In genomic region chr16:53771655-53772497, GRCh38 we compare ENCODE assay signal across 26 cellular contexts.
DNase-seq lines count a peak whose midpoint lies in the region; FAIRE-seq and TF ChIP-seq lines count a peak whose summit lies in the region.
"Had no signal": no experiment of that assay in that cellular context is flagged by ENCODE, and none has a peak within 500 bp of the region (broad histone marks: within the 10 kb centered on the region; RNA-seq: fewer than 3 reads in every experiment).

No MANE protein-coding gene starts in this region.

- no peaks in the 10 kb centered on the region for H3K27me3 ChIP-seq in BLaER1 treated with 17β-estradiol and CSF1 and Interleukin-3, amounts not matched to agents 10 nM and 100 nM
- no peaks in the 10 kb centered on the region for H3K27me3 ChIP-seq in small intestine (ENCODE audit: control insufficient read depth in 2 of 2, insufficient read depth in 2 of 2, low read length in 2 of 2)
- H3K27me3 ChIP-seq: MG63, testis, uterus had no signal

- H3K27ac ChIP-seq in BLaER1 treated with 17β-estradiol and CSF1 and Interleukin-3, amounts not matched to agents 10 nM and 100 nM, result peak overlapping the region in 3 of 11 experiments; percentile 5 to 34 (median 33); a peak in 4 of 22 replicates
- no peak overlapping the region for H3K27ac ChIP-seq in small intestine (ENCODE audit: low read depth in 1 of 2, low read length in 1 of 2)
- H3K27ac ChIP-seq: testis had no signal

- H3K9me3 ChIP-seq in BLaER1 treated with 17β-estradiol and CSF1 and Interleukin-3, amounts not matched to agents 10 nM and 100 nM (replicated peaks in 1 of 11), result no peaks in the 10 kb centered on the region
- no peaks in the 10 kb centered on the region for H3K9me3 ChIP-seq in small intestine (ENCODE audit: control insufficient read depth, low read depth)
- H3K9me3 ChIP-seq: MG63, testis, uterus had no signal

- FAIRE-seq in small intestine (lab: Jason Lieb, UNC), result no peak
- FAIRE-seq: endothelial cell of umbilical vein had no signal

- peaks cover 69 to 87% (median 76%) of the 10 kb centered on the region in 10 experiments for H3K4me1 ChIP-seq in BLaER1 treated with 17β-estradiol and CSF1 and Interleukin-3, amounts not matched to agents 10 nM and 100 nM
- peaks cover 4 to 13% of the 10 kb centered on the region in 2 donors for H3K4me1 ChIP-seq in small intestine (ENCODE audit: control insufficient read depth in 2 of 2, insufficient read depth in 1 of 2, low read depth in 1 of 2, low read length in 1 of 2)

- peak overlapping the region; percentile 58 to 88 (median 76) for H3K4me2 ChIP-seq in BLaER1 treated with 17β-estradiol and CSF1 and Interleukin-3, amounts not matched to agents 10 nM and 100 nM

- 66 to 68% (median 68%) methylated on average over 9 of the region's 9 CpGs for WGBS in small intestine, 3 donors

- no peaks in the 10 kb centered on the region for H3K36me3 ChIP-seq in BLaER1 treated with 17β-estradiol and CSF1 and Interleukin-3, amounts not matched to agents 10 nM and 100 nM
- no peaks in the 10 kb centered on the region for H3K36me3 ChIP-seq in small intestine (ENCODE audit: control insufficient read depth in 2 of 2, insufficient read depth in 2 of 2, low read length in 2 of 2)
- H3K36me3 ChIP-seq: MG63, uterus had no signal

- no peak for TF ChIP-seq CTCF in fibroblast of villous mesenchyme (IDR thresholded peaks at IDR 0.05; ENCODE audit: insufficient read depth, low read depth, low read length)

- H3K9ac ChIP-seq in BLaER1 treated with 17β-estradiol and CSF1 and Interleukin-3, amounts not matched to agents 10 nM and 100 nM, result peak overlapping the region in 6 of 11 experiments; percentile 8 to 43 (median 14); a peak in 3 of 22 replicates

- peak overlapping the region in 1 of 10 experiments; percentile 6; a peak in 1 of 20 replicates for H3K4me3 ChIP-seq in BLaER1 treated with 17β-estradiol and CSF1 and Interleukin-3, amounts not matched to agents 10 nM and 100 nM
- no peak overlapping the region for H3K4me3 ChIP-seq in fibroblast of villous mesenchyme (ENCODE audit: low read depth, low read length)
- no peak overlapping the region for H3K4me3 ChIP-seq in small intestine (ENCODE audit: low read depth in 1 of 2, low read length in 2 of 2)
- H3K4me3 ChIP-seq: MG63, testis, uterus had no signal

- DNase-seq in MV-4-11 (lab: John Stamatoyannopoulos, UW) (peak; percentile 53), fibroblast of villous mesenchyme (ENCODE audit: low read depth) (peak; percentile 41), small intestine (peak; percentile 40), NCI-H1417 treated with DMSO at 0.1 percent for 48 hours (lab: John Stamatoyannopoulos, UW) (no peak), midbrain (lab: John Stamatoyannopoulos, UW) (no peak)
- DNase-seq in activated T-cell treated with anti-CD3 and anti-CD28 coated beads, Interleukin-2, amount 50 U/mL, for 48 hours, result no peak
- DNase-seq: activated CD4-positive, alpha-beta memory T cell treated with anti-CD3 and anti-CD28 coated beads for 36 hours; activated CD8-positive, alpha-beta memory T cell treated with anti-CD3 and anti-CD28 coated beads, Interleukin-2, amount 50 U/mL, for 48 hours; CD4-positive, alpha-beta memory T cell; DMS153; GF-D8; GOT3; MG63; naive thymus-derived CD4-positive, alpha-beta T cell; NCI-H146; NCI-H2171; NCI-H524; NK-92 treated with Interleukin-12 subunit alpha and Interleukin-12 subunit beta, amount 100 ng/mL, for 24 hours; RPMI8226; stimulated activated CD4-positive, alpha-beta T cell treated with anti-CD3 and anti-CD28 coated beads, Interleukin-12 subunit alpha, Interleukin-12 subunit beta, amount 100 ng/mL, for 4 hours; stimulated activated CD4-positive, alpha-beta T cell treated with anti-CD3 and anti-CD28 coated beads, Interleukin-4, amount 100 ng/mL, for 4 hours; stimulated activated naive CD4-positive, alpha-beta T cell; testis; uterus had no signal

- H4K20me1 ChIP-seq in BLaER1 treated with 17β-estradiol and CSF1 and Interleukin-3, amounts not matched to agents 10 nM and 100 nM, result peaks cover 0 to 78% (median 42%) of the 10 kb centered on the region in 11 experiments; a peak in 12 of 22 replicates

Comparison
In these comparisons a context has a peak if more than half of its experiments do, and no peak if none do; other contexts are left out.
1. DNase-seq: peak in MV-4-11 (single experiment), fibroblast of villous mesenchyme (single experiment) and small intestine (single experiment); none in NCI-H1417 treated with DMSO at 0.1 percent for 48 hours (single experiment), activated T-cell treated with anti-CD3 and anti-CD28 coated beads, Interleukin-2, amount 50 U/mL, for 48 hours (0 of 2) and midbrain (single experiment).